2 cellular contexts compared by ENCODE assay signal in the genomic region with DNA sequence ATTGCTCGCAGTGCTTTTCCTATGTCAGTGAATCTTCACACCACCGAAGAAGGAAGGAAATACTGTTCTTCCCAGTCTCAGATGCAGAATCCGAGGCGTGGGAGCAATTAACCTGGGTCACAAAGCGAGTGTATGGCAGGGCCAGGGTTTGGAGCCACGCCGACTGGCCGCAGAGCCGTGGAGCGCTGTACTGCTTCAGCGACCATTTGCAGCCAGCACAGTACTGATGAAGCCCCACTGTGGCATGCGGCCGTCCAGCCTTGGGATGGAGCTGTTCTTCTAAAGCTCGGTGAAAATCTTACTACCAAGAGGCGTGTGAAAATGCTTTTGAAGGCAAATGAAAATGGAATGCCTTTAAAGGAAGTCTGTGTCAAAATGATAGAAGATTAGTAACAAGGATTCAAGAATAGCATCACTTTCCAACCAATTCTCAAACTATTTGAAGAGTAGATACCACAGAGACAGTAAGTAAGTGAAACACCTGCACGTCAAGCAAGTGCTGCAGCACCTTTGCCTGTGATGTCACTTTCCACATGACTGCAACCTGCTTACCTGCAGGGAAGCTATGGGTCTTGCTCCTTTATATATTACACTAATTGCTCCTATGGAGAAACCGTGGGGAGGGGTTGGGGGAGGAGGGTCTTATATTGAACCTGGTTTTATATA.
TF ChIP-seq lines count a peak whose summit lies in the region.

No MANE protein-coding gene starts in this region.

TF ChIP-seq in HepG2, 621 proteins besides CTCF, POLR2A, EP300 and RAD21 (continued from another document):
- TF ChIP-seq, protein P1, sequence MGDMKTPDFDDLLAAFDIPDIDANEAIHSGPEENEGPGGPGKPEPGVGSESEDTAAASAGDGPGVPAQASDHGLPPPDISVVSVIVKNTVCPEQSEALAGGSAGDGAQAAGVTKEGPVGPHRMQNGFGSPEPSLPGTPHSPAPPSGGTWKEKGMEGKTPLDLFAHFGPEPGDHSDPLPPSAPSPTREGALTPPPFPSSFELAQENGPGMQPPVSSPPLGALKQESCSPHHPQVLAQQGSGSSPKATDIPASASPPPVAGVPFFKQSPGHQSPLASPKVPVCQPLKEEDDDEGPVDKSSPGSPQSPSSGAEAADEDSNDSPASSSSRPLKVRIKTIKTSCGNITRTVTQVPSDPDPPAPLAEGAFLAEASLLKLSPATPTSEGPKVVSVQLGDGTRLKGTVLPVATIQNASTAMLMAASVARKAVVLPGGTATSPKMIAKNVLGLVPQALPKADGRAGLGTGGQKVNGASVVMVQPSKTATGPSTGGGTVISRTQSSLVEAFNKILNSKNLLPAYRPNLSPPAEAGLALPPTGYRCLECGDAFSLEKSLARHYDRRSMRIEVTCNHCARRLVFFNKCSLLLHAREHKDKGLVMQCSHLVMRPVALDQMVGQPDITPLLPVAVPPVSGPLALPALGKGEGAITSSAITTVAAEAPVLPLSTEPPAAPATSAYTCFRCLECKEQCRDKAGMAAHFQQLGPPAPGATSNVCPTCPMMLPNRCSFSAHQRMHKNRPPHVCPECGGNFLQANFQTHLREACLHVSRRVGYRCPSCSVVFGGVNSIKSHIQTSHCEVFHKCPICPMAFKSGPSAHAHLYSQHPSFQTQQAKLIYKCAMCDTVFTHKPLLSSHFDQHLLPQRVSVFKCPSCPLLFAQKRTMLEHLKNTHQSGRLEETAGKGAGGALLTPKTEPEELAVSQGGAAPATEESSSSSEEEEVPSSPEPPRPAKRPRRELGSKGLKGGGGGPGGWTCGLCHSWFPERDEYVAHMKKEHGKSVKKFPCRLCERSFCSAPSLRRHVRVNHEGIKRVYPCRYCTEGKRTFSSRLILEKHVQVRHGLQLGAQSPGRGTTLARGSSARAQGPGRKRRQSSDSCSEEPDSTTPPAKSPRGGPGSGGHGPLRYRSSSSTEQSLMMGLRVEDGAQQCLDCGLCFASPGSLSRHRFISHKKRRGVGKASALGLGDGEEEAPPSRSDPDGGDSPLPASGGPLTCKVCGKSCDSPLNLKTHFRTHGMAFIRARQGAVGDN (CRISPR knock-in tag; IDR thresholded peaks at IDR 0.05), result peak; percentile 24; the same call in 1 of the 2 replicates
- TF ChIP-seq ZNF598 (CRISPR knock-in tag; IDR thresholded peaks at IDR 0.05; ENCODE audit: borderline replicate concordance) (no peak), HIVEP1 (CRISPR knock-in tag; IDR thresholded peaks at IDR 0.05) (no peak), ZNF460 (CRISPR knock-in tag; IDR thresholded peaks at IDR 0.05; ENCODE audit: borderline replicate concordance) (no peak)

TF ChIP-seq in WTC11, 78 proteins besides CTCF, POLR2A, EP300 and RAD21 (continued from another document):
- TF ChIP-seq, protein P2, sequence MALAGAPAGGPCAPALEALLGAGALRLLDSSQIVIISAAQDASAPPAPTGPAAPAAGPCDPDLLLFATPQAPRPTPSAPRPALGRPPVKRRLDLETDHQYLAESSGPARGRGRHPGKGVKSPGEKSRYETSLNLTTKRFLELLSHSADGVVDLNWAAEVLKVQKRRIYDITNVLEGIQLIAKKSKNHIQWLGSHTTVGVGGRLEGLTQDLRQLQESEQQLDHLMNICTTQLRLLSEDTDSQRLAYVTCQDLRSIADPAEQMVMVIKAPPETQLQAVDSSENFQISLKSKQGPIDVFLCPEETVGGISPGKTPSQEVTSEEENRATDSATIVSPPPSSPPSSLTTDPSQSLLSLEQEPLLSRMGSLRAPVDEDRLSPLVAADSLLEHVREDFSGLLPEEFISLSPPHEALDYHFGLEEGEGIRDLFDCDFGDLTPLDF (CRISPR knock-in tag; IDR thresholded peaks at IDR 0.05), result no peak
- TF ChIP-seq JAZF1 (CRISPR knock-in tag; IDR thresholded peaks at IDR 0.05) (no peak), ZNF396 (CRISPR knock-in tag; IDR thresholded peaks at IDR 0.05; ENCODE audit: borderline replicate concordance) (no peak), TCF7 (CRISPR knock-in tag; IDR thresholded peaks at IDR 0.05; ENCODE audit: low read depth) (no peak), FOXK1 (CRISPR knock-in tag; IDR thresholded peaks at IDR 0.05) (no peak), NFATC4 (CRISPR knock-in tag; IDR thresholded peaks at IDR 0.05) (no peak), CREM (CRISPR knock-in tag; IDR thresholded peaks at IDR 0.05) (no peak), NFE2L1 (CRISPR knock-in tag; IDR thresholded peaks at IDR 0.05) (no peak), FOXP1 (CRISPR knock-in tag; IDR thresholded peaks at IDR 0.05; ENCODE audit: borderline replicate concordance) (no peak), NR3C1 (CRISPR knock-in tag; conservative IDR thresholded peaks at IDR 0.05; ENCODE audit: low read depth) (no peak), NFYB (CRISPR knock-in tag; conservative IDR thresholded peaks at IDR 0.05; ENCODE audit: low read depth) (no peak), ESRRA (CRISPR knock-in tag; IDR thresholded peaks at IDR 0.05; ENCODE audit: borderline replicate concordance) (no peak), JUN (CRISPR knock-in tag; IDR thresholded peaks at IDR 0.05) (no peak), NR1H2 (CRISPR knock-in tag; IDR thresholded peaks at IDR 0.05) (no peak)
- TF ChIP-seq, protein P3, sequence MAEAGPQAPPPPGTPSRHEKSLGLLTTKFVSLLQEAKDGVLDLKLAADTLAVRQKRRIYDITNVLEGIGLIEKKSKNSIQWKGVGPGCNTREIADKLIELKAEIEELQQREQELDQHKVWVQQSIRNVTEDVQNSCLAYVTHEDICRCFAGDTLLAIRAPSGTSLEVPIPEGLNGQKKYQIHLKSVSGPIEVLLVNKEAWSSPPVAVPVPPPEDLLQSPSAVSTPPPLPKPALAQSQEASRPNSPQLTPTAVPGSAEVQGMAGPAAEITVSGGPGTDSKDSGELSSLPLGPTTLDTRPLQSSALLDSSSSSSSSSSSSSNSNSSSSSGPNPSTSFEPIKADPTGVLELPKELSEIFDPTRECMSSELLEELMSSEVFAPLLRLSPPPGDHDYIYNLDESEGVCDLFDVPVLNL (CRISPR knock-in tag; IDR thresholded peaks at IDR 0.05; ENCODE audit: borderline replicate concordance, low read depth), result no peak
- TF ChIP-seq, protein P4, sequence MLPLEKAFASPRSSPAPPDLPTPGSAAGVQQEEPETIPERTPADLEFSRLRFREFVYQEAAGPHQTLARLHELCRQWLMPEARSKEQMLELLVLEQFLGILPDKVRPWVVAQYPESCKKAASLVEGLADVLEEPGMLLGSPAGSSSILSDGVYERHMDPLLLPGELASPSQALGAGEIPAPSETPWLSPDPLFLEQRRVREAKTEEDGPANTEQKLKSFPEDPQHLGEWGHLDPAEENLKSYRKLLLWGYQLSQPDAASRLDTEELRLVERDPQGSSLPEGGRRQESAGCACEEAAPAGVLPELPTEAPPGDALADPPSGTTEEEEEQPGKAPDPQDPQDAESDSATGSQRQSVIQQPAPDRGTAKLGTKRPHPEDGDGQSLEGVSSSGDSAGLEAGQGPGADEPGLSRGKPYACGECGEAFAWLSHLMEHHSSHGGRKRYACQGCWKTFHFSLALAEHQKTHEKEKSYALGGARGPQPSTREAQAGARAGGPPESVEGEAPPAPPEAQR (CRISPR knock-in tag; IDR thresholded peaks at IDR 0.05), result no peak
- TF ChIP-seq, protein P5, sequence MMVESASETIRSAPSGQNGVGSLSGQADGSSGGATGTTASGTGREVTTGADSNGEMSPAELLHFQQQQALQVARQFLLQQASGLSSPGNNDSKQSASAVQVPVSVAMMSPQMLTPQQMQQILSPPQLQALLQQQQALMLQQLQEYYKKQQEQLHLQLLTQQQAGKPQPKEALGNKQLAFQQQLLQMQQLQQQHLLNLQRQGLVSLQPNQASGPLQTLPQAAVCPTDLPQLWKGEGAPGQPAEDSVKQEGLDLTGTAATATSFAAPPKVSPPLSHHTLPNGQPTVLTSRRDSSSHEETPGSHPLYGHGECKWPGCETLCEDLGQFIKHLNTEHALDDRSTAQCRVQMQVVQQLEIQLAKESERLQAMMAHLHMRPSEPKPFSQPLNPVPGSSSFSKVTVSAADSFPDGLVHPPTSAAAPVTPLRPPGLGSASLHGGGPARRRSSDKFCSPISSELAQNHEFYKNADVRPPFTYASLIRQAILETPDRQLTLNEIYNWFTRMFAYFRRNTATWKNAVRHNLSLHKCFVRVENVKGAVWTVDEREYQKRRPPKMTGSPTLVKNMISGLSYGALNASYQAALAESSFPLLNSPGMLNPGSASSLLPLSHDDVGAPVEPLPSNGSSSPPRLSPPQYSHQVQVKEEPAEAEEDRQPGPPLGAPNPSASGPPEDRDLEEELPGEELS (CRISPR knock-in tag; IDR thresholded peaks at IDR 0.05), result no peak
- TF ChIP-seq, protein P6, sequence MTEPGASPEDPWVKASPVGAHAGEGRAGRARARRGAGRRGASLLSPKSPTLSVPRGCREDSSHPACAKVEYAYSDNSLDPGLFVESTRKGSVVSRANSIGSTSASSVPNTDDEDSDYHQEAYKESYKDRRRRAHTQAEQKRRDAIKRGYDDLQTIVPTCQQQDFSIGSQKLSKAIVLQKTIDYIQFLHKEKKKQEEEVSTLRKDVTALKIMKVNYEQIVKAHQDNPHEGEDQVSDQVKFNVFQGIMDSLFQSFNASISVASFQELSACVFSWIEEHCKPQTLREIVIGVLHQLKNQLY (CRISPR knock-in tag; IDR thresholded peaks at IDR 0.05), result no peak
- TF ChIP-seq, protein P7, sequence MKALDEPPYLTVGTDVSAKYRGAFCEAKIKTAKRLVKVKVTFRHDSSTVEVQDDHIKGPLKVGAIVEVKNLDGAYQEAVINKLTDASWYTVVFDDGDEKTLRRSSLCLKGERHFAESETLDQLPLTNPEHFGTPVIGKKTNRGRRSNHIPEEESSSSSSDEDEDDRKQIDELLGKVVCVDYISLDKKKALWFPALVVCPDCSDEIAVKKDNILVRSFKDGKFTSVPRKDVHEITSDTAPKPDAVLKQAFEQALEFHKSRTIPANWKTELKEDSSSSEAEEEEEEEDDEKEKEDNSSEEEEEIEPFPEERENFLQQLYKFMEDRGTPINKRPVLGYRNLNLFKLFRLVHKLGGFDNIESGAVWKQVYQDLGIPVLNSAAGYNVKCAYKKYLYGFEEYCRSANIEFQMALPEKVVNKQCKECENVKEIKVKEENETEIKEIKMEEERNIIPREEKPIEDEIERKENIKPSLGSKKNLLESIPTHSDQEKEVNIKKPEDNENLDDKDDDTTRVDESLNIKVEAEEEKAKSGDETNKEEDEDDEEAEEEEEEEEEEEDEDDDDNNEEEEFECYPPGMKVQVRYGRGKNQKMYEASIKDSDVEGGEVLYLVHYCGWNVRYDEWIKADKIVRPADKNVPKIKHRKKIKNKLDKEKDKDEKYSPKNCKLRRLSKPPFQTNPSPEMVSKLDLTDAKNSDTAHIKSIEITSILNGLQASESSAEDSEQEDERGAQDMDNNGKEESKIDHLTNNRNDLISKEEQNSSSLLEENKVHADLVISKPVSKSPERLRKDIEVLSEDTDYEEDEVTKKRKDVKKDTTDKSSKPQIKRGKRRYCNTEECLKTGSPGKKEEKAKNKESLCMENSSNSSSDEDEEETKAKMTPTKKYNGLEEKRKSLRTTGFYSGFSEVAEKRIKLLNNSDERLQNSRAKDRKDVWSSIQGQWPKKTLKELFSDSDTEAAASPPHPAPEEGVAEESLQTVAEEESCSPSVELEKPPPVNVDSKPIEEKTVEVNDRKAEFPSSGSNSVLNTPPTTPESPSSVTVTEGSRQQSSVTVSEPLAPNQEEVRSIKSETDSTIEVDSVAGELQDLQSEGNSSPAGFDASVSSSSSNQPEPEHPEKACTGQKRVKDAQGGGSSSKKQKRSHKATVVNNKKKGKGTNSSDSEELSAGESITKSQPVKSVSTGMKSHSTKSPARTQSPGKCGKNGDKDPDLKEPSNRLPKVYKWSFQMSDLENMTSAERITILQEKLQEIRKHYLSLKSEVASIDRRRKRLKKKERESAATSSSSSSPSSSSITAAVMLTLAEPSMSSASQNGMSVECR (CRISPR knock-in tag; IDR thresholded peaks at IDR 0.05; ENCODE audit: borderline replicate concordance), result no peak
